ENCODE assay signal across 8 cellular contexts in the genomic region with DNA sequence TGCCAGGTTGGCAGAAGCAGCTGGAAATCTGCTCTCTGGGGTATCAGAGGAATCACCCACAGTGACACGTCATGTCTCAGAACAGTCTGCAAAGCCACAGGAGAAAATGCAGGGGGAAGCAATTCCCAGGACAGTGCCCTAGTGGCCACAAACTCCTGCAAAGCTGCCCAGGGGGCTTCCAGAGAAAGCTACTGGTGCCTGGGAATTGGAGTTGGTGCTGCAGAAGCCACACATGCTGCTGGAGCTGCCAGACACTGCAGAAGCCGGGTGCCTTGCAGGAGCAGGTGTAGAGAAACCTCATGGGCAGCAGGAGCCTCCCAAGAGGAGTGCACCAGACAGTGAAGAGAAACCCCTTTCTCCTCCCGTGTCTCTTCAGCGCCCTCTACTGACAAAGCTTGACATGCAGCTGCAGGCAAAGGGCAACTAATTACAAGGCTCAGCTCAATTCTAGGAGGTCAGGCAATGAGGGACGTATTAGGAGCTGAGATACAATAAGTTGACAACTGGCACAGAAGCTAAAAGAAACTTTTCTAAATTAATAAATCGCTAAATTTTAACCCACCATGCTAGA. TPM values are rescaled to one million over a fixed set of nuclear protein-coding genes. Genes with fewer than 3 reads are reported as not detected.
DNase-seq lines count a peak whose midpoint lies in the region; ATAC-seq, FAIRE-seq and TF ChIP-seq lines count a peak whose summit lies in the region.

No MANE protein-coding gene starts in this region.

- H3K27ac Mint-ChIP-seq in naive thymus-derived CD4-positive, alpha-beta T cell: no peak overlapping the region

- H3K36me3 Mint-ChIP-seq in naive thymus-derived CD4-positive, alpha-beta T cell: no peaks in the 10 kb centered on the region

- CTCF ChIA-PET in naive thymus-derived CD4-positive, alpha-beta T cell (lab: Charles Lee): interaction anchor here (0.9 to 2.1 kb wide), 5 partner anchors 22 to 137 kb away, joined by 3 to 11 read pairs (median 3); no protein-coding TSS in a partner anchor

- ATAC-seq in aorta (ENCODE audit: low FRiP score) (no peak), pancreas (no peak), HG03565 (IDR thresholded peaks at IDR 0.05; ENCODE audit: unreplicated experiment) (no peak)
- ATAC-seq in naive thymus-derived CD4-positive, alpha-beta T cell: no peak

- H3K4me1 ChIP-seq in hepatocyte (ENCODE audit: insufficient read depth) (no peaks in the 10 kb centered on the region), aorta (ENCODE audit: control insufficient read depth in 1 of 2, insufficient read depth in 2 of 2, low read length in 2 of 2) (no peaks in the 10 kb centered on the region), pancreas (no peaks in the 10 kb centered on the region)
- no peaks in the 10 kb centered on the region for H3K4me1 ChIP-seq in naive thymus-derived CD4-positive, alpha-beta T cell (ENCODE audit: control insufficient read depth in 2 of 2, insufficient read depth in 2 of 2, low read length in 2 of 2)

- 72% methylated on average over 6 of the region's 6 CpGs for WGBS in hepatocyte (ENCODE audit: low lambda C conversion rate, missing lambda C conversion rate)
- WGBS in aorta, 2 donors: 67 to 70% methylated on average over 6 of the region's 6 CpGs
- WGBS in pancreas, 2 donors: 61% methylated on average over 6 of the region's 6 CpGs

- no peak overlapping the region for H3K4me3 Mint-ChIP-seq in naive thymus-derived CD4-positive, alpha-beta T cell

- POLR2A ChIA-PET in naive thymus-derived CD4-positive, alpha-beta T cell (lab: Charles Lee): no interaction called here

- H3K4me2 ChIP-seq in hepatocyte: no peak overlapping the region

- peak; percentile 14 for TF ChIP-seq CTCF in hepatocyte (IDR thresholded peaks at IDR 0.05; ENCODE audit: poor library complexity)
- TF ChIP-seq CTCF in pancreas (IDR thresholded peaks at IDR 0.05): no peak

- H4K20me1 ChIP-seq in hepatocyte (ENCODE audit: insufficient read depth, poor library complexity, severe bottlenecking): no peaks in the 10 kb centered on the region

- DNase-seq in DMS 273 treated with DMSO at 0.1 percent for 48 hours (lab: John Stamatoyannopoulos, UW) (peak; percentile 20), H7 (peak; percentile 63), SK-MEL-5 (ENCODE audit: low read depth, low spot score) (peak; percentile 63), hepatocyte (ENCODE audit: low spot score) (no peak), aorta (no peak), pancreas (no peak)
- no peak for DNase-seq in naive thymus-derived CD4-positive, alpha-beta T cell

- H3K36me3 ChIP-seq in H7 (replicated peaks; ENCODE audit: control insufficient read depth, insufficient read depth, low read length) (no peaks in the 10 kb centered on the region; the same call in 1 of the 2 replicates), hepatocyte (replicated peaks; ENCODE audit: insufficient read depth, low read depth) (no peaks in the 10 kb centered on the region), aorta (ENCODE audit: control insufficient read depth in 1 of 2, insufficient read depth in 2 of 2, low read length in 1 of 2) (no peaks in the 10 kb centered on the region), pancreas (no peaks in the 10 kb centered on the region)
- H3K36me3 ChIP-seq in naive thymus-derived CD4-positive, alpha-beta T cell (ENCODE audit: control insufficient read depth in 2 of 3, insufficient read depth in 3 of 3, low read length in 3 of 3): no peaks in the 10 kb centered on the region

- H3K79me2 ChIP-seq in hepatocyte: no peaks in the 10 kb centered on the region

- intact Hi-C loops in aorta (cut with DNase I) (loop anchor here in 1 of 2 donors (5.0 kb wide), 1 partner anchor 141 kb away; no protein-coding TSS in a partner anchor), pancreas (cut with DNase I) (loop anchor here in 2 of 3 donors (5.0 kb wide), 1 partner anchor 136 kb away; no protein-coding TSS in a partner anchor)
- intact Hi-C loops in naive thymus-derived CD4-positive, alpha-beta T cell (cut with micrococcal nuclease): no loop called here

- peaks cover 0 to 3% (median 0%) of the 10 kb centered on the region in 11 donors for H3K9me3 Mint-ChIP-seq in naive thymus-derived CD4-positive, alpha-beta T cell

- in situ Hi-C loops in SK-MEL-5 (cut with HindIII; ENCODE audit: low pct_unique_long_range_greater_than_20kb, low sequenced_read_pairs): no loop called here

- no peaks in the 10 kb centered on the region for H3K9me3 ChIP-seq in hepatocyte (ENCODE audit: low read depth)
- no peaks in the 10 kb centered on the region for H3K9me3 ChIP-seq in aorta (ENCODE audit: control insufficient read depth, low read length)
- H3K9me3 ChIP-seq in pancreas: no peaks in the 10 kb centered on the region
- H3K9me3 ChIP-seq in naive thymus-derived CD4-positive, alpha-beta T cell (ENCODE audit: control insufficient read depth in 2 of 3, low read length in 3 of 3): no peaks in the 10 kb centered on the region

- H2AFZ ChIP-seq in hepatocyte: no peak overlapping the region

- H3K9me2 ChIP-seq in hepatocyte (replicated peaks; ENCODE audit: insufficient read depth): no peaks in the 10 kb centered on the region

- no peak for FAIRE-seq in pancreas (lab: Jason Lieb, UNC)

- H3K27ac ChIP-seq in hepatocyte: no peak overlapping the region
- H3K27ac ChIP-seq in aorta (ENCODE audit: low read depth in 1 of 2, low read length in 2 of 2): no peak overlapping the region
- no peak overlapping the region for H3K27ac ChIP-seq in pancreas
- H3K27ac ChIP-seq in naive thymus-derived CD4-positive, alpha-beta T cell (ENCODE audit: low read depth, low read length): no peak overlapping the region

- H3K4me1 Mint-ChIP-seq in naive thymus-derived CD4-positive, alpha-beta T cell: peaks cover 0 to 11% (median 5%) of the 10 kb centered on the region in 7 donors

- peaks cover 1 to 12% (median 2%) of the 10 kb centered on the region in 5 donors for H3K27me3 Mint-ChIP-seq in naive thymus-derived CD4-positive, alpha-beta T cell

- H3K4me3 ChIP-seq in H7 (ENCODE audit: insufficient read depth, low read depth, low read length): no peak overlapping the region
- H3K4me3 ChIP-seq in hepatocyte: no peak overlapping the region
- H3K4me3 ChIP-seq in aorta (ENCODE audit: low read length in 2 of 2): no peak overlapping the region
- no peak overlapping the region for H3K4me3 ChIP-seq in pancreas
- H3K4me3 ChIP-seq in naive thymus-derived CD4-positive, alpha-beta T cell (ENCODE audit: low read length): no peak overlapping the region

- H3K27me3 ChIP-seq in H7 (ENCODE audit: control insufficient read depth, insufficient read depth, low read length) (no peaks in the 10 kb centered on the region), hepatocyte (no peaks in the 10 kb centered on the region), aorta (ENCODE audit: control insufficient read depth in 1 of 2, insufficient read depth in 2 of 2, low read length in 1 of 2) (no peaks in the 10 kb centered on the region), pancreas (no peaks in the 10 kb centered on the region)
- no peaks in the 10 kb centered on the region for H3K27me3 ChIP-seq in naive thymus-derived CD4-positive, alpha-beta T cell (ENCODE audit: control insufficient read depth in 2 of 2, insufficient read depth in 2 of 2, low read length in 2 of 2)

RNA-seq across cellular contexts. Expression of a gene that starts 30.2 kb away (rescaled TPM):
- 22.7 and 35.3 TPM in 2 replicates for total RNA-seq in H7 (2014; rRNA removed; shearing (Covaris generic))
- 73.4 and 80.6 TPM in 2 replicates for total RNA-seq in SK-MEL-5 (2014; rRNA removed; shearing (Covaris generic))
- 63.4 and 69.1 TPM in 2 replicates for polyA plus RNA-seq in SK-MEL-5 (2015; cell fraction: cytosol; rRNA removed)
- 53.9 and 59.9 TPM in 2 replicates for polyA plus RNA-seq in SK-MEL-5 (2015; cell fraction: nucleus; rRNA removed)
- total RNA-seq in hepatocyte (38.6 and 42.5 TPM in 2 replicates), aorta (10 to 100 TPM; 47.4 to 56.6 TPM), pancreas (10 to 100 TPM; 23.1 to 30.6 (median 24.0) TPM)
- polyA plus RNA-seq in hepatocyte (22.6 and 28.4 TPM in 2 replicates), aorta (10 to 100 TPM; 34.6 to 36.3 TPM), pancreas (10 to 100 TPM; 19.5 to 23.6 TPM)
- 100 to 1,000 TPM in 2 of 5 experiments, 10 to 100 TPM in 3; 75.1 to 116 (median 82.0) TPM for total RNA-seq in naive thymus-derived CD4-positive, alpha-beta T cell
- polyA plus RNA-seq in naive thymus-derived CD4-positive, alpha-beta T cell: 10 to 100 TPM; 58.1 to 68.6 TPM

Comparison
In these comparisons a context has a peak if more than half of its experiments do, and no peak if none do; other contexts are left out.
1. DNase-seq: peak in DMS 273 treated with DMSO at 0.1 percent for 48 hours (single experiment), H7 (single experiment) and SK-MEL-5 (single experiment); none in hepatocyte (single experiment), aorta (0 of 2), pancreas (0 of 6) and naive thymus-derived CD4-positive, alpha-beta T cell (0 of 9).
2. intact Hi-C loops: an anchor here in pancreas (5.0 kb wide); none called in naive thymus-derived CD4-positive, alpha-beta T cell.